In genomic region chr5:370311-370958, GRCh38 we compare ENCODE assay signal across 13 cellular contexts. TPM values are rescaled to one million over a fixed set of nuclear protein-coding genes. Genes with fewer than 3 reads are reported as not detected.
DNase-seq lines count a peak whose midpoint lies in the region; ATAC-seq and TF ChIP-seq lines count a peak whose summit lies in the region.
"Had no signal": no experiment of that assay in that cellular context is flagged by ENCODE, and none has a peak within 500 bp of the region (broad histone marks: within the 10 kb centered on the region; RNA-seq: fewer than 3 reads in every experiment).

No MANE protein-coding gene starts in this region.

- H3K9me2 ChIP-seq in hepatocyte (replicated peaks; ENCODE audit: insufficient read depth): no peaks in the 10 kb centered on the region

- CTCF ChIA-PET in activated CD4-positive, alpha-beta T cell treated with anti-CD3 and anti-CD28 coated beads for 36 hours (lab: Charles Lee): interaction anchor here (0.8 to 1.7 kb wide), 4 partner anchors 8 to 43 kb away, joined by 3 to 4 read pairs (median 4); no protein-coding TSS in a partner anchor

- no peak overlapping the region for H3K4me2 ChIP-seq in hepatocyte
- H3K4me2 ChIP-seq: A549 had no signal

- TF ChIP-seq CTCF in HL-60 (IDR thresholded peaks at IDR 0.05; ENCODE audit: insufficient read depth, low read length) (no peak), hepatocyte (IDR thresholded peaks at IDR 0.05; ENCODE audit: poor library complexity) (no peak)

- in situ Hi-C loops in G401 (cut with HindIII; ENCODE audit: low sequenced_read_pairs): no loop called here

- H3K9me3 Mint-ChIP-seq in activated CD4-positive, alpha-beta T cell treated with anti-CD3 and anti-CD28 coated beads for 36 hours (ENCODE audit: low read depth): no peaks in the 10 kb centered on the region

- H3K4me3 ChIP-seq in HL-60 (replicated peaks; ENCODE audit: insufficient read depth, low read length) (no peak overlapping the region), hepatocyte (no peak overlapping the region)
- H3K4me3 ChIP-seq: A549, breast epithelium had no signal

- H3K79me2 ChIP-seq in hepatocyte: no peaks in the 10 kb centered on the region

- 97% methylated on average over 11 of the region's 14 CpGs for WGBS in hepatocyte (ENCODE audit: low lambda C conversion rate, missing lambda C conversion rate)

- no peaks in the 10 kb centered on the region for H3K36me3 ChIP-seq in hepatocyte (replicated peaks; ENCODE audit: insufficient read depth, low read depth)
- H3K36me3 ChIP-seq: breast epithelium, WERI-Rb-1 had no signal

- peak overlapping the region; percentile 49 for H3K4me3 Mint-ChIP-seq in activated CD4-positive, alpha-beta T cell treated with anti-CD3 and anti-CD28 coated beads for 36 hours

- H3K27ac Mint-ChIP-seq in activated CD4-positive, alpha-beta T cell treated with anti-CD3 and anti-CD28 coated beads for 36 hours: no peak overlapping the region
- H3K27ac Mint-ChIP-seq: naive thymus-derived CD8-positive, alpha-beta T cell had no signal

- H3K4me1 Mint-ChIP-seq in activated CD4-positive, alpha-beta T cell treated with anti-CD3 and anti-CD28 coated beads for 36 hours: peaks cover 50% of the 10 kb centered on the region

- H3K27me3 ChIP-seq in HL-60 (ENCODE audit: insufficient read depth, poor library complexity, severe bottlenecking) (no peaks in the 10 kb centered on the region), hepatocyte (no peaks in the 10 kb centered on the region)
- H3K27me3 ChIP-seq: breast epithelium had no signal

- peaks cover 35% of the 10 kb centered on the region for H3K4me1 ChIP-seq in hepatocyte (ENCODE audit: insufficient read depth)

- peaks cover 19% of the 10 kb centered on the region for H3K36me3 Mint-ChIP-seq in activated CD4-positive, alpha-beta T cell treated with anti-CD3 and anti-CD28 coated beads for 36 hours (ENCODE audit: low read depth)
- H3K36me3 Mint-ChIP-seq: naive thymus-derived CD8-positive, alpha-beta T cell had no signal

- POLR2A ChIA-PET in activated CD4-positive, alpha-beta T cell treated with anti-CD3 and anti-CD28 coated beads for 36 hours (lab: Charles Lee): no interaction called here

- no peak for ATAC-seq in activated CD4-positive, alpha-beta T cell treated with anti-CD3 and anti-CD28 coated beads for 36 hours
- ATAC-seq in sciatic nerve: no peak
- ATAC-seq: naive thymus-derived CD8-positive, alpha-beta T cell had no signal

- no peaks in the 10 kb centered on the region for H4K20me1 ChIP-seq in hepatocyte (ENCODE audit: insufficient read depth, poor library complexity, severe bottlenecking)

- H3K9me3 ChIP-seq in hepatocyte (ENCODE audit: low read depth): no peaks in the 10 kb centered on the region

- peak overlapping the region; percentile 99 for H3K27ac ChIP-seq in HL-60 (replicated peaks)
- no peak overlapping the region for H3K27ac ChIP-seq in hepatocyte
- H3K27ac ChIP-seq: A549, breast epithelium, WERI-Rb-1 had no signal

- H2AFZ ChIP-seq in hepatocyte: no peak overlapping the region

- intact Hi-C loops in activated CD4-positive, alpha-beta T cell treated with anti-CD3 and anti-CD28 coated beads for 36 hours (cut with DNase I, micrococcal nuclease): loop anchor here in 1 of 2 experiments (10.0 kb wide), 1 partner anchor 156 kb away; the partner anchor contains the start of genes CCDC127 and SDHA
- intact Hi-C loops in sciatic nerve (cut with DNase I): no loop called here

- peaks cover 1% of the 10 kb centered on the region for H3K27me3 Mint-ChIP-seq in activated CD4-positive, alpha-beta T cell treated with anti-CD3 and anti-CD28 coated beads for 36 hours

- DNase-seq in activated CD4-positive, alpha-beta T cell treated with anti-CD3 and anti-CD28 coated beads for 36 hours: peak; percentile 3
- no peak for DNase-seq in activated CD4-positive, alpha-beta T cell treated with anti-CD3 and anti-CD28 coated beads for 48 hours
- DNase-seq in HL-60 (ENCODE audit: low read depth in 1 of 2, low spot score in 1 of 2) (no peak), ecto neural progenitor cell (ENCODE audit: low spot score) (peak; percentile 26), sciatic nerve (ENCODE audit: low spot score) (peak; percentile 48), NCI-H1092 treated with DMSO at 0.1 percent for 48 hours (lab: John Stamatoyannopoulos, UW) (no peak), hepatocyte (ENCODE audit: low spot score) (no peak), G401 (ENCODE audit: low spot score) (no peak)
- DNase-seq: NCI-H2029 treated with DMSO at 0.1 percent for 48 hours, WERI-Rb-1 had no signal

RNA-seq across cellular contexts. Expression of gene AHRR, which starts 48.9 kb away (rescaled TPM):
- 10 to 100 TPM; 15.1 to 20.5 TPM for total RNA-seq in activated CD4-positive, alpha-beta T cell treated with anti-CD3 and anti-CD28 coated beads for 36 hours
- total RNA-seq in sciatic nerve (5.1 TPM), hepatocyte (1.8 and 2.6 TPM in 2 replicates)
- 1.8 and 2.4 TPM in 2 replicates for polyA plus RNA-seq in hepatocyte
- 0.24 and 2.5 TPM in 2 replicates for total RNA-seq in G401 (2014; rRNA removed; shearing (Covaris generic))

Comparison
In these comparisons a context has a peak if more than half of its experiments do, and no peak if none do; other contexts are left out.
1. DNase-seq: peak in activated CD4-positive, alpha-beta T cell treated with anti-CD3 and anti-CD28 coated beads for 36 hours (single experiment), ecto neural progenitor cell (single experiment) and sciatic nerve (single experiment); none in activated CD4-positive, alpha-beta T cell treated with anti-CD3 and anti-CD28 coated beads for 48 hours (single experiment), HL-60 (0 of 2), NCI-H1092 treated with DMSO at 0.1 percent for 48 hours (single experiment), hepatocyte (single experiment) and G401 (single experiment).